ENCODE assay signal across 22 cellular contexts in genomic region chr16:10333321-10334032, GRCh38. TPM values are rescaled to one million over a fixed set of nuclear protein-coding genes. Genes with fewer than 3 reads are reported as not detected.
DNase-seq lines count a peak whose midpoint lies in the region; ATAC-seq and FAIRE-seq lines count a peak whose summit lies in the region.
"Had no signal": no experiment of that assay in that cellular context is flagged by ENCODE, and none has a peak within 500 bp of the region (broad histone marks: within the 10 kb centered on the region; RNA-seq: fewer than 3 reads in every experiment).

No MANE protein-coding gene starts in this region.

- FAIRE-seq in small intestine (lab: Jason Lieb, UNC), result no peak
- FAIRE-seq: HTR-8/SVneo had no signal

- no peaks in the 10 kb centered on the region for H3K36me3 ChIP-seq in CD4-positive, CD25-positive, alpha-beta regulatory T cell (ENCODE audit: control insufficient read depth, insufficient read depth, low read length)
- H3K36me3 ChIP-seq in CD4-positive, alpha-beta memory T cell (ENCODE audit: insufficient read depth, low read length), result no peaks in the 10 kb centered on the region
- H3K36me3 ChIP-seq in naive thymus-derived CD4-positive, alpha-beta T cell (ENCODE audit: control insufficient read depth in 2 of 3, insufficient read depth in 3 of 3, low read length in 3 of 3), result no peaks in the 10 kb centered on the region
- no peaks in the 10 kb centered on the region for H3K36me3 ChIP-seq in small intestine (ENCODE audit: control insufficient read depth in 2 of 2, insufficient read depth in 2 of 2, low read length in 2 of 2)
- H3K36me3 ChIP-seq: esophagus muscularis mucosa, HAP-1, SJSA1 had no signal

- H3K27ac Mint-ChIP-seq in CD4-positive, CD25-positive, alpha-beta regulatory T cell, result peak overlapping the region; percentile 63 to 66 (median 65)
- peak overlapping the region; percentile 49 to 94 (median 89) for H3K27ac Mint-ChIP-seq in CD4-positive, alpha-beta memory T cell
- peak overlapping the region; percentile 67 for H3K27ac Mint-ChIP-seq in activated T-helper 17 cell treated with anti-CD3 and anti-CD28 coated beads, Interleukin-2, amount 50 U/mL, for 72 hours
- H3K27ac Mint-ChIP-seq in naive thymus-derived CD4-positive, alpha-beta T cell, result peak overlapping the region in 6 of 9 donors; percentile 32 to 84 (median 64)
- H3K27ac Mint-ChIP-seq: activated CD8-positive, alpha-beta memory T cell treated with anti-CD3 and anti-CD28 coated beads, Interleukin-2, amount 10 ng/mL, durations not matched to agents 7 days and 5 days; activated naive CD4-positive, alpha-beta T cell treated with anti-CD3 and anti-CD28 coated beads, Interleukin-2, amount 50 U/mL, for 24 hours; type B pancreatic cell had no signal

- peaks cover 3% of the 10 kb centered on the region for H3K36me3 Mint-ChIP-seq in CD4-positive, CD25-positive, alpha-beta regulatory T cell
- peaks cover 19 to 22% of the 10 kb centered on the region in 2 donors for H3K36me3 Mint-ChIP-seq in CD4-positive, alpha-beta memory T cell
- no peaks in the 10 kb centered on the region for H3K36me3 Mint-ChIP-seq in activated T-helper 17 cell treated with anti-CD3 and anti-CD28 coated beads, Interleukin-2, amount 50 U/mL, for 72 hours (ENCODE audit: low read depth)
- H3K36me3 Mint-ChIP-seq in naive thymus-derived CD4-positive, alpha-beta T cell, result peaks cover 0 to 15% (median 10%) of the 10 kb centered on the region in 5 donors
- H3K36me3 Mint-ChIP-seq: activated CD8-positive, alpha-beta memory T cell treated with anti-CD3 and anti-CD28 coated beads, Interleukin-2, amount 10 ng/mL, durations not matched to agents 7 days and 5 days; type B pancreatic cell had no signal

- CTCF ChIA-PET in CD4-positive, alpha-beta memory T cell (lab: Charles Lee; ENCODE audit: partially characterized antibody), result interaction anchor here (1.0 to 2.5 kb wide), 6 partner anchors 16 to 403 kb away, joined by 3 to 7 read pairs (median 4); no protein-coding TSS in a partner anchor
- CTCF ChIA-PET in naive thymus-derived CD4-positive, alpha-beta T cell (lab: Charles Lee), result interaction anchor here (0.7 kb wide), 1 partner anchor 129 kb away, joined by 5 read pairs; no protein-coding TSS in a partner anchor

- 84 to 96% (median 92%) methylated on average over 10 of the region's 10 CpGs for WGBS in small intestine, 3 donors

- H3K4me1 Mint-ChIP-seq in CD4-positive, CD25-positive, alpha-beta regulatory T cell, result peaks cover 17 to 62% (median 35%) of the 10 kb centered on the region in 4 donors
- H3K4me1 Mint-ChIP-seq in CD4-positive, alpha-beta memory T cell, result peaks cover 26 to 53% (median 39%) of the 10 kb centered on the region in 4 donors
- H3K4me1 Mint-ChIP-seq in activated T-helper 17 cell treated with anti-CD3 and anti-CD28 coated beads, Interleukin-2, amount 50 U/mL, for 72 hours, result peaks cover 4% of the 10 kb centered on the region
- peaks cover 11 to 52% (median 46%) of the 10 kb centered on the region in 7 donors for H3K4me1 Mint-ChIP-seq in naive thymus-derived CD4-positive, alpha-beta T cell

- intact Hi-C loops in CD4-positive, alpha-beta memory T cell (cut with micrococcal nuclease), result no loop called here
- intact Hi-C loops in naive thymus-derived CD4-positive, alpha-beta T cell (cut with micrococcal nuclease), result no loop called here

- H3K27me3 ChIP-seq in CD4-positive, CD25-positive, alpha-beta regulatory T cell (ENCODE audit: control insufficient read depth, insufficient read depth, low read length), result no peaks in the 10 kb centered on the region
- no peaks in the 10 kb centered on the region for H3K27me3 ChIP-seq in CD4-positive, alpha-beta memory T cell (ENCODE audit: insufficient read depth, low read length)
- no peaks in the 10 kb centered on the region for H3K27me3 ChIP-seq in naive thymus-derived CD4-positive, alpha-beta T cell (ENCODE audit: control insufficient read depth in 2 of 2, insufficient read depth in 2 of 2, low read length in 2 of 2)
- no peaks in the 10 kb centered on the region for H3K27me3 ChIP-seq in small intestine (ENCODE audit: control insufficient read depth in 2 of 2, insufficient read depth in 2 of 2, low read length in 2 of 2)
- H3K27me3 ChIP-seq: esophagus muscularis mucosa, SJSA1 had no signal

- no peak overlapping the region for H3K4me3 ChIP-seq in CD4-positive, CD25-positive, alpha-beta regulatory T cell (ENCODE audit: low read depth, low read length)
- no peak overlapping the region for H3K4me3 ChIP-seq in CD4-positive, alpha-beta memory T cell (ENCODE audit: low read length in 2 of 2)
- H3K4me3 ChIP-seq in naive thymus-derived CD4-positive, alpha-beta T cell (ENCODE audit: low read length), result no peak overlapping the region
- no peak overlapping the region for H3K4me3 ChIP-seq in small intestine (ENCODE audit: low read depth in 1 of 2, low read length in 2 of 2)
- H3K4me3 ChIP-seq: esophagus muscularis mucosa, HAP-1, SJSA1 had no signal

- no peaks in the 10 kb centered on the region for H3K27me3 Mint-ChIP-seq in CD4-positive, CD25-positive, alpha-beta regulatory T cell
- H3K27me3 Mint-ChIP-seq in CD4-positive, alpha-beta memory T cell, result no peaks in the 10 kb centered on the region
- H3K27me3 Mint-ChIP-seq in activated T-helper 17 cell treated with anti-CD3 and anti-CD28 coated beads, Interleukin-2, amount 50 U/mL, for 72 hours, result no peaks in the 10 kb centered on the region
- H3K27me3 Mint-ChIP-seq in naive thymus-derived CD4-positive, alpha-beta T cell, result no peaks in the 10 kb centered on the region
- H3K27me3 Mint-ChIP-seq: activated CD8-positive, alpha-beta memory T cell treated with anti-CD3 and anti-CD28 coated beads, Interleukin-2, amount 10 ng/mL, durations not matched to agents 7 days and 5 days; activated naive CD4-positive, alpha-beta T cell treated with anti-CD3 and anti-CD28 coated beads, Interleukin-2, amount 50 U/mL, for 24 hours; type B pancreatic cell had no signal

- POLR2A ChIA-PET in CD4-positive, alpha-beta memory T cell (lab: Charles Lee; ENCODE audit: partially characterized antibody), result interaction anchor here (0.6 to 2.7 kb wide), 6 partner anchors 29 to 410 kb away, joined by 3 to 10 read pairs (median 3); partner anchors contain the start of genes ATF7IP2 and NUBP1
- POLR2A ChIA-PET in naive thymus-derived CD4-positive, alpha-beta T cell (lab: Charles Lee), result no interaction called here

- H3K4me3 Mint-ChIP-seq in CD4-positive, CD25-positive, alpha-beta regulatory T cell, result peak overlapping the region in 3 of 4 donors; percentile 22 to 83 (median 72)
- H3K4me3 Mint-ChIP-seq in CD4-positive, alpha-beta memory T cell, result peak overlapping the region in 7 of 8 donors; percentile 60 to 77 (median 64)
- H3K4me3 Mint-ChIP-seq in activated T-helper 17 cell treated with anti-CD3 and anti-CD28 coated beads, Interleukin-2, amount 50 U/mL, for 72 hours, result peak overlapping the region; percentile 53
- H3K4me3 Mint-ChIP-seq in naive thymus-derived CD4-positive, alpha-beta T cell, result peak overlapping the region in 7 of 10 donors; percentile 8 to 57 (median 43)
- H3K4me3 Mint-ChIP-seq: activated CD8-positive, alpha-beta memory T cell treated with anti-CD3 and anti-CD28 coated beads, Interleukin-2, amount 10 ng/mL, durations not matched to agents 7 days and 5 days; activated naive CD4-positive, alpha-beta T cell treated with anti-CD3 and anti-CD28 coated beads, Interleukin-2, amount 50 U/mL, for 24 hours; nephron; type B pancreatic cell had no signal

- DNase-seq in CD4-positive, CD25-positive, alpha-beta regulatory T cell, result peak in 2 of 3 donors; percentile 11 to 64
- peak; percentile 16 to 55 (median 46) for DNase-seq in CD4-positive, alpha-beta memory T cell
- peak in 1 of 9 donors; percentile 22 for DNase-seq in naive thymus-derived CD4-positive, alpha-beta T cell
- DNase-seq in small intestine, result no peak
- DNase-seq: activated CD8-positive, alpha-beta memory T cell treated with anti-CD3 and anti-CD28 coated beads, Interleukin-2, amount 10 ng/mL, durations not matched to agents 7 days and 5 days; effector CD8-positive, alpha-beta T cell; mesenchymal stem cell; NCI-H1092 treated with DMSO at 0.1 percent for 48 hours; NCI-H2029 treated with DMSO at 0.1 percent for 48 hours; posterior cingulate gyrus; stimulated activated CD4-positive, alpha-beta T cell treated with anti-CD3 and anti-CD28 coated beads, Interleukin-2, amount 100 ng/mL, for 24 hours; stimulated activated naive CD4-positive, alpha-beta T cell treated with Interleukin-2 at 50 U/mL for 16 hours had no signal

- peak in 1 of 2 donors; percentile 37 for ATAC-seq in CD4-positive, CD25-positive, alpha-beta regulatory T cell (ENCODE audit: low read depth in 2 of 2)
- ATAC-seq in activated T-helper 17 cell treated with anti-CD3 and anti-CD28 coated beads, Interleukin-2, amount 50 U/mL, for 72 hours (replicated peaks), result peak; percentile 84
- peak; percentile 27 for ATAC-seq in naive thymus-derived CD4-positive, alpha-beta T cell
- no peak for ATAC-seq in GM18861 (IDR thresholded peaks at IDR 0.05; ENCODE audit: unreplicated experiment)
- ATAC-seq in HG02763 (IDR thresholded peaks at IDR 0.05; ENCODE audit: unreplicated experiment), result no peak
- ATAC-seq: activated CD8-positive, alpha-beta memory T cell treated with anti-CD3 and anti-CD28 coated beads, Interleukin-2, amount 10 ng/mL, durations not matched to agents 7 days and 5 days had no signal

- H3K9me3 Mint-ChIP-seq in CD4-positive, CD25-positive, alpha-beta regulatory T cell, result peaks cover 0 to 8% (median 4%) of the 10 kb centered on the region in 7 donors
- H3K9me3 Mint-ChIP-seq in CD4-positive, alpha-beta memory T cell, result peaks cover 0 to 44% (median 32%) of the 10 kb centered on the region in 8 donors
- no peaks in the 10 kb centered on the region for H3K9me3 Mint-ChIP-seq in activated T-helper 17 cell treated with anti-CD3 and anti-CD28 coated beads, Interleukin-2, amount 50 U/mL, for 72 hours
- H3K9me3 Mint-ChIP-seq in naive thymus-derived CD4-positive, alpha-beta T cell, result peaks cover 0 to 49% (median 14%) of the 10 kb centered on the region in 11 donors
- H3K9me3 Mint-ChIP-seq: activated naive CD4-positive, alpha-beta T cell treated with anti-CD3 and anti-CD28 coated beads, Interleukin-2, amount 50 U/mL, for 24 hours; type B pancreatic cell had no signal

- H3K9me3 ChIP-seq in CD4-positive, CD25-positive, alpha-beta regulatory T cell (ENCODE audit: control insufficient read depth in 2 of 2, low read length in 2 of 2), result peaks cover 0 to 2% of the 10 kb centered on the region in 2 experiments
- H3K9me3 ChIP-seq in CD4-positive, alpha-beta memory T cell (ENCODE audit: control insufficient read depth in 1 of 2, low read length in 2 of 2), result peaks cover 0 to 3% of the 10 kb centered on the region in 2 donors
- H3K9me3 ChIP-seq in naive thymus-derived CD4-positive, alpha-beta T cell (ENCODE audit: control insufficient read depth in 2 of 3, low read length in 3 of 3), result peaks cover 0 to 5% (median 0%) of the 10 kb centered on the region in 3 experiments
- no peaks in the 10 kb centered on the region for H3K9me3 ChIP-seq in small intestine (ENCODE audit: control insufficient read depth, low read depth)
- H3K9me3 ChIP-seq: esophagus muscularis mucosa, HAP-1, SJSA1 had no signal

- H3K4me1 ChIP-seq in CD4-positive, CD25-positive, alpha-beta regulatory T cell (ENCODE audit: control insufficient read depth, insufficient read depth, low read length, poor library complexity, severe bottlenecking), result peaks cover 47% of the 10 kb centered on the region
- H3K4me1 ChIP-seq in CD4-positive, alpha-beta memory T cell (ENCODE audit: insufficient read depth, low read length), result peaks cover 60% of the 10 kb centered on the region
- peaks cover 18 to 40% of the 10 kb centered on the region in 2 donors for H3K4me1 ChIP-seq in naive thymus-derived CD4-positive, alpha-beta T cell (ENCODE audit: control insufficient read depth in 2 of 2, insufficient read depth in 2 of 2, low read length in 2 of 2)
- H3K4me1 ChIP-seq in small intestine (ENCODE audit: control insufficient read depth in 2 of 2, insufficient read depth in 1 of 2, low read depth in 1 of 2, low read length in 1 of 2), result no peaks in the 10 kb centered on the region
- H3K4me1 ChIP-seq: HAP-1, SJSA1 had no signal

- no peak overlapping the region for H3K27ac ChIP-seq in CD4-positive, CD25-positive, alpha-beta regulatory T cell (ENCODE audit: insufficient read depth, low read length, poor library complexity, severe bottlenecking)
- no peak overlapping the region for H3K27ac ChIP-seq in CD4-positive, alpha-beta memory T cell (ENCODE audit: low read depth, low read length)
- H3K27ac ChIP-seq in naive thymus-derived CD4-positive, alpha-beta T cell (ENCODE audit: low read depth, low read length), result no peak overlapping the region
- no peak overlapping the region for H3K27ac ChIP-seq in small intestine (ENCODE audit: low read depth in 1 of 2, low read length in 1 of 2)
- H3K27ac ChIP-seq: esophagus muscularis mucosa, SJSA1 had no signal

RNA-seq across cellular contexts. Expression of gene ATF7IP2, which starts 52.4 kb away (rescaled TPM):
- total RNA-seq in CD4-positive, CD25-positive, alpha-beta regulatory T cell, result 94.5 TPM
- polyA plus RNA-seq in CD4-positive, CD25-positive, alpha-beta regulatory T cell, result 100 to 1,000 TPM in 1 of 4 donors, 10 to 100 TPM in 3; 47.6 to 114 (median 88.3) TPM
- 10 to 100 TPM; 51.1 to 58.0 TPM for total RNA-seq in CD4-positive, alpha-beta memory T cell
- 100 to 1,000 TPM; 108 to 170 TPM for polyA plus RNA-seq in CD4-positive, alpha-beta memory T cell
- total RNA-seq in activated T-helper 17 cell treated with anti-CD3 and anti-CD28 coated beads, Interleukin-2, amount 50 U/mL, for 72 hours, result 10 to 100 TPM; 23.7 to 25.8 TPM
- total RNA-seq in naive thymus-derived CD4-positive, alpha-beta T cell, result 10 to 100 TPM; 56.5 to 75.5 (median 67.1) TPM
- 100 to 1,000 TPM; 148 to 304 TPM for polyA plus RNA-seq in naive thymus-derived CD4-positive, alpha-beta T cell
- polyA plus RNA-seq in small intestine, result 10 to 100 TPM in 2 of 3 donors, 1 to 10 TPM in 1; 9.6 to 29.5 (median 17.8) TPM

Comparison
In these comparisons a context has a peak if more than half of its experiments do, and no peak if none do; other contexts are left out.
1. ATAC-seq: peak in activated T-helper 17 cell treated with anti-CD3 and anti-CD28 coated beads, Interleukin-2, amount 50 U/mL, for 72 hours (single experiment) and naive thymus-derived CD4-positive, alpha-beta T cell (single experiment); none in GM18861 (single experiment) and HG02763 (single experiment).
2. Peak in every context shown above with its lines, with median percentiles within 50 percentile points of each other: H3K27ac Mint-ChIP-seq and H3K4me3 Mint-ChIP-seq.